Comparison of ENCODE assay signal across 38 cellular contexts in the genomic region with DNA sequence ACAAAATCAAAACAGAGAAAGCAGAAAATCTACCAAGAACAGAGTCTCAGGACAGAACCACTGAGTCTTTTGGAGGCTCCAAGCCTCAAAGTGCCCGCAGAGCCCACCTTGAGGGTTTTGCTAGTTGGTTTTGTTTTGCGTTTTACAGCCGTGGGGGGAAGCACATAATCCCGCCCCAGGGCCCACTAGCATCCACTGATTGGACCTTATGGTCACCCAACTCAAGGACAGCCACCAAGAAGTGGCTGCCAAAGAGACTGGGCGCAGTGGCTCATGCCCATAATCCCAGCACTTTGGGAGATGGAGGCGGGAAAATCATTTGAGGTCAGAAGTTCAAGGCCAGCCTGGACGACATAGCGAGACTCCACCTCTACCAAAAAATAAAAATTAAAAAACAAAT. TPM values are rescaled to one million over a fixed set of nuclear protein-coding genes. Genes with fewer than 3 reads are reported as not detected.
"Had no signal": no experiment of that assay in that cellular context is flagged by ENCODE, and none has a peak within 500 bp of the region (broad histone marks: within the 10 kb centered on the region; RNA-seq: fewer than 3 reads in every experiment).

No MANE protein-coding gene starts in this region.

- H3K4me3 Mint-ChIP-seq: activated CD4-positive, alpha-beta memory T cell treated with anti-CD3 and anti-CD28 coated beads for 36 hours; activated CD4-positive, alpha-beta T cell treated with anti-CD3 and anti-CD28 coated beads for 36 hours; activated naive CD4-positive, alpha-beta T cell treated with anti-CD3 and anti-CD28 coated beads, Interleukin-2, amount 50 U/mL, for 24 hours; activated naive CD8-positive, alpha-beta T cell treated with anti-CD3 and anti-CD28 coated beads, Interleukin-2, amount 10 ng/mL, durations not matched to agents 7 days and 5 days; activated T-cell treated with anti-CD3 and anti-CD28 coated beads, Interleukin-2, amount 50 U/mL, for 4 hours; IgD-negative memory B cell; T-helper 1 cell treated with Interleukin-12 subunit alpha and Interleukin-12 subunit beta and Interleukin-4 antibody, amounts not matched to agents 30 μg/mL and 1 μg/mL, for 36 hours; T-helper 2 cell treated with Interferon-gamma antibody and Interleukin-4, amounts not matched to agents 5 μg/mL and 100 μg/mL, for 36 hours; WTC11 had no signal

- H3K36me3 Mint-ChIP-seq: activated CD4-positive, alpha-beta memory T cell treated with anti-CD3 and anti-CD28 coated beads for 36 hours; activated naive CD4-positive, alpha-beta T cell treated with anti-CD3 and anti-CD28 coated beads, Interleukin-2, amount 50 U/mL, for 24 hours; activated naive CD8-positive, alpha-beta T cell treated with anti-CD3 and anti-CD28 coated beads, Interleukin-2, amount 10 ng/mL, durations not matched to agents 7 days and 5 days; IgD-negative memory B cell; WTC11 had no signal

- H3K4me3 ChIP-seq: ascending aorta, breast epithelium, MG63, Peyer's patch, SJSA1 had no signal

- H3K4me1 Mint-ChIP-seq: activated CD4-positive, alpha-beta T cell treated with anti-CD3 and anti-CD28 coated beads for 36 hours; activated naive CD4-positive, alpha-beta T cell treated with anti-CD3 and anti-CD28 coated beads, Interleukin-2, amount 50 U/mL, for 24 hours; activated naive CD8-positive, alpha-beta T cell treated with anti-CD3 and anti-CD28 coated beads, Interleukin-2, amount 10 ng/mL, durations not matched to agents 7 days and 5 days; IgD-negative memory B cell had no signal

- H3K27me3 Mint-ChIP-seq: activated CD4-positive, alpha-beta memory T cell treated with anti-CD3 and anti-CD28 coated beads for 36 hours; activated CD4-positive, alpha-beta T cell treated with anti-CD3 and anti-CD28 coated beads for 36 hours; activated naive CD4-positive, alpha-beta T cell treated with anti-CD3 and anti-CD28 coated beads, Interleukin-2, amount 50 U/mL, for 24 hours had no signal

- H3K27ac Mint-ChIP-seq: activated CD4-positive, alpha-beta memory T cell treated with anti-CD3 and anti-CD28 coated beads for 36 hours; activated CD4-positive, alpha-beta T cell treated with anti-CD3 and anti-CD28 coated beads for 36 hours; activated naive CD4-positive, alpha-beta T cell treated with anti-CD3 and anti-CD28 coated beads, Interleukin-2, amount 50 U/mL, for 24 hours; activated naive CD8-positive, alpha-beta T cell treated with anti-CD3 and anti-CD28 coated beads, Interleukin-2, amount 10 ng/mL, durations not matched to agents 7 days and 5 days; IgD-negative memory B cell; T-helper 1 cell treated with Interleukin-12 subunit alpha and Interleukin-12 subunit beta and Interleukin-4 antibody, amounts not matched to agents 30 μg/mL and 1 μg/mL, for 36 hours; T-helper 2 cell treated with Interferon-gamma antibody and Interleukin-4, amounts not matched to agents 5 μg/mL and 100 μg/mL, for 36 hours; WTC11 had no signal

- DNase-seq: activated CD4-positive, alpha-beta memory T cell treated with anti-CD3 and anti-CD28 coated beads for 36 hours; activated CD4-positive, alpha-beta T cell treated with anti-CD3 and anti-CD28 coated beads for 36 hours; activated CD4-positive, alpha-beta T cell treated with anti-CD3 and anti-CD28 coated beads, Interleukin-2, amount 50 U/mL, for 1 hour; activated CD8-positive, alpha-beta memory T cell treated with anti-CD3 and anti-CD28 coated beads, Interleukin-2, amount 50 U/mL, for 4 hours; activated gamma-delta T cell; activated naive CD4-positive, alpha-beta T cell treated with Interleukin-2 at 50 U/mL for 16 hours; activated naive CD8-positive, alpha-beta T cell treated with anti-CD3 and anti-CD28 coated beads, Interleukin-2, amount 10 ng/mL, durations not matched to agents 7 days and 5 days; activated T-cell treated with anti-CD3 and anti-CD28 coated beads for 4 hours; activated T-cell treated with anti-CD3 and anti-CD28 coated beads, Interleukin-2, amount 50 U/mL, for 4 hours; amygdala; Karpas-422; KBM-7; MG63; NCI-H1048; NCI-H1436 treated with DMSO at 0.1 percent for 48 hours; NCI-H187; NCI-H2029 treated with DMSO at 0.1 percent for 48 hours; NCI-H2107; NCI-H2171; NCI-H510A; NCI-H526; NCI-H748 treated with DMSO at 0.1 percent for 48 hours; NK-92 treated with Interleukin-12 subunit alpha and Interleukin-12 subunit beta, amount 100 ng/mL, for 24 hours; PC-3; Peyer's patch; RPMI8226; SHP77 treated with DMSO at 0.1 percent for 48 hours; SK-N-SH had no signal

- H3K9me3 ChIP-seq: ascending aorta, breast epithelium, MG63, Peyer's patch, SJSA1, SK-N-SH had no signal

- H3K27ac ChIP-seq: ascending aorta, breast epithelium, Peyer's patch, SJSA1 had no signal

- H3K27me3 ChIP-seq: ascending aorta, breast epithelium, Peyer's patch had no signal

- H3K36me3 ChIP-seq: ascending aorta, breast epithelium, MG63, Peyer's patch, SJSA1 had no signal

- H3K9me3 Mint-ChIP-seq: activated CD4-positive, alpha-beta memory T cell treated with anti-CD3 and anti-CD28 coated beads for 36 hours; activated naive CD4-positive, alpha-beta T cell treated with anti-CD3 and anti-CD28 coated beads, Interleukin-2, amount 50 U/mL, for 24 hours; activated naive CD8-positive, alpha-beta T cell treated with anti-CD3 and anti-CD28 coated beads, Interleukin-2, amount 10 ng/mL, durations not matched to agents 7 days and 5 days; activated T-cell treated with anti-CD3 and anti-CD28 coated beads, Interleukin-2, amount 50 U/mL, for 4 hours; IgD-negative memory B cell; T-helper 1 cell treated with Interleukin-12 subunit alpha and Interleukin-12 subunit beta and Interleukin-4 antibody, amounts not matched to agents 30 μg/mL and 1 μg/mL, for 36 hours; T-helper 2 cell treated with Interferon-gamma antibody and Interleukin-4, amounts not matched to agents 5 μg/mL and 100 μg/mL, for 36 hours; WTC11 had no signal

- ATAC-seq: activated CD4-positive, alpha-beta T cell treated with anti-CD3 and anti-CD28 coated beads for 36 hours; activated CD4-positive, CD25-positive, alpha-beta regulatory T cell treated with anti-CD3 and anti-CD28 coated beads, Interleukin-2, amount 50 U/mL, for 24 hours; activated T-cell treated with anti-CD3 and anti-CD28 coated beads, Interleukin-2, amount 50 U/mL, for 4 hours; PC-3; WTC11 had no signal

- H3K4me1 ChIP-seq: ascending aorta, breast epithelium, Peyer's patch, SJSA1 had no signal

RNA-seq across cellular contexts. Expression of a gene that starts 9.9 kb away (rescaled TPM):
- total RNA-seq: activated CD4-positive, alpha-beta memory T cell treated with anti-CD3 and anti-CD28 coated beads for 36 hours; activated naive CD8-positive, alpha-beta T cell treated with anti-CD3 and anti-CD28 coated beads, Interleukin-2, amount 10 ng/mL, durations not matched to agents 7 days and 5 days; cardiac septum; PC-3; SJSA1 had no signal

RNA-seq across cellular contexts. Expression of a gene that starts 38.8 kb away (rescaled TPM):
- total RNA-seq: ascending aorta, breast epithelium, cardiac septum, SJSA1 had no signal

RNA-seq across cellular contexts. Expression of a gene that starts 46.3 kb away (rescaled TPM):
- total RNA-seq: activated CD4-positive, alpha-beta memory T cell treated with anti-CD3 and anti-CD28 coated beads for 36 hours; activated CD4-positive, alpha-beta T cell treated with anti-CD3 and anti-CD28 coated beads for 36 hours; activated naive CD8-positive, alpha-beta T cell treated with anti-CD3 and anti-CD28 coated beads, Interleukin-2, amount 10 ng/mL, durations not matched to agents 7 days and 5 days; ascending aorta; cardiac septum; PC-3; Peyer's patch; SJSA1 had no signal
